In genomic region chr1:65001238-65001792, GRCh38 we compare ENCODE assay signal across 8 cellular contexts. TPM values are rescaled to one million over a fixed set of nuclear protein-coding genes. Genes with fewer than 3 reads are reported as not detected.
DNase-seq lines count a peak whose midpoint lies in the region; ATAC-seq lines count a peak whose summit lies in the region.

No MANE protein-coding gene starts in this region.

- H4K20me1 ChIP-seq in BLaER1 treated with 17β-estradiol and CSF1 and Interleukin-3, amounts not matched to agents 10 nM and 100 nM, result peaks cover 0 to 26% (median 3%) of the 10 kb centered on the region in 11 experiments; a peak in 6 of 22 replicates

- peak; percentile 66 for ATAC-seq in T-helper 17 cell

- H3K36me3 Mint-ChIP-seq in T-helper 17 cell (ENCODE audit: low read depth), result no peaks in the 10 kb centered on the region

- H3K9me3 ChIP-seq in BLaER1 treated with 17β-estradiol and CSF1 and Interleukin-3, amounts not matched to agents 10 nM and 100 nM (replicated peaks in 1 of 11), result peaks cover 24 to 33% (median 28%) of the 10 kb centered on the region in 11 experiments
- no peaks in the 10 kb centered on the region for H3K9me3 ChIP-seq in T-helper 17 cell (ENCODE audit: control insufficient read depth, low read length, poor library complexity, severe bottlenecking)
- H3K9me3 ChIP-seq in iPS-20b (ENCODE audit: insufficient read depth, low read depth, low read length), result peaks cover 16% of the 10 kb centered on the region

- peaks cover 0 to 13% (median 0%) of the 10 kb centered on the region in 11 experiments; a peak in 2 of 22 replicates for H3K36me3 ChIP-seq in BLaER1 treated with 17β-estradiol and CSF1 and Interleukin-3, amounts not matched to agents 10 nM and 100 nM
- no peaks in the 10 kb centered on the region for H3K36me3 ChIP-seq in iPS-20b (ENCODE audit: insufficient read depth, low read depth, low read length)

- no peaks in the 10 kb centered on the region for H3K27me3 Mint-ChIP-seq in T-helper 17 cell

- peak overlapping the region; percentile 79 to 97 (median 94) for H3K4me2 ChIP-seq in BLaER1 treated with 17β-estradiol and CSF1 and Interleukin-3, amounts not matched to agents 10 nM and 100 nM

- peak overlapping the region; percentile 98 for H3K27ac Mint-ChIP-seq in T-helper 17 cell

- peak overlapping the region in 5 of 11 experiments; percentile 33 to 92 (median 81); a peak in 9 of 22 replicates for H3K27ac ChIP-seq in BLaER1 treated with 17β-estradiol and CSF1 and Interleukin-3, amounts not matched to agents 10 nM and 100 nM
- H3K27ac ChIP-seq in iPS-20b (ENCODE audit: low read length), result no peak overlapping the region

- peak overlapping the region; percentile 97 for H3K4me3 Mint-ChIP-seq in T-helper 17 cell

- DNase-seq in T-helper 17 cell, result peak; percentile 50 to 63 (median 61)
- peak; percentile 47 for DNase-seq in activated naive CD8-positive, alpha-beta T cell treated with anti-CD3 and anti-CD28 coated beads, Interleukin-2, amount 50 U/mL, for 16 hours (ENCODE audit: low read depth, low spot score)
- DNase-seq in stimulated activated CD4-positive, alpha-beta T cell treated with anti-CD3 and anti-CD28 coated beads, Interleukin-2, amount 100 ng/mL, for 48 hours, result peak; percentile 58 to 71
- DNase-seq in HK-2 (ENCODE audit: unreplicated experiment), result no peak
- DNase-seq in NAMALWA (ENCODE audit: low spot score), result no peak
- DNase-seq in H4 (ENCODE audit: low spot score), result no peak

- peak overlapping the region in 6 of 11 experiments; percentile 4 to 88 (median 57); a peak in 9 of 22 replicates for H3K9ac ChIP-seq in BLaER1 treated with 17β-estradiol and CSF1 and Interleukin-3, amounts not matched to agents 10 nM and 100 nM
- H3K9ac ChIP-seq in iPS-20b (ENCODE audit: low read depth, low read length), result no peak overlapping the region

- peak overlapping the region in 7 of 10 experiments; percentile 5 to 69 (median 23); a peak in 8 of 20 replicates for H3K4me3 ChIP-seq in BLaER1 treated with 17β-estradiol and CSF1 and Interleukin-3, amounts not matched to agents 10 nM and 100 nM
- H3K4me3 ChIP-seq in iPS-20b (ENCODE audit: low read length), result peak overlapping the region; percentile 25; the same call in 1 of the 2 replicates

- peaks cover 22% of the 10 kb centered on the region for H3K4me1 Mint-ChIP-seq in T-helper 17 cell

- peaks cover 0 to 47% (median 45%) of the 10 kb centered on the region in 11 experiments; a peak in 20 of 22 replicates for H3K27me3 ChIP-seq in BLaER1 treated with 17β-estradiol and CSF1 and Interleukin-3, amounts not matched to agents 10 nM and 100 nM
- peaks cover 59% of the 10 kb centered on the region for H3K27me3 ChIP-seq in iPS-20b (ENCODE audit: insufficient read depth, low read length)

- peaks cover 24 to 44% (median 32%) of the 10 kb centered on the region in 10 experiments for H3K4me1 ChIP-seq in BLaER1 treated with 17β-estradiol and CSF1 and Interleukin-3, amounts not matched to agents 10 nM and 100 nM
- H3K4me1 ChIP-seq in iPS-20b (ENCODE audit: insufficient read depth, low read length), result no peaks in the 10 kb centered on the region

RNA-seq across cellular contexts. Expression of gene JAK1, which starts 35.0 kb away (rescaled TPM):
- 100 to 1,000 TPM; 246 to 317 TPM for total RNA-seq in T-helper 17 cell
- total RNA-seq in H4 (2014; rRNA removed; shearing (Covaris generic)), result 67.7 and 88.9 TPM in 2 replicates

Comparison
In these comparisons a context has a peak if more than half of its experiments do, and no peak if none do; other contexts are left out.
1. DNase-seq: peak in T-helper 17 cell (3 of 3), activated naive CD8-positive, alpha-beta T cell treated with anti-CD3 and anti-CD28 coated beads, Interleukin-2, amount 50 U/mL, for 16 hours (single experiment) and stimulated activated CD4-positive, alpha-beta T cell treated with anti-CD3 and anti-CD28 coated beads, Interleukin-2, amount 100 ng/mL, for 48 hours (2 of 2); none in HK-2 (single experiment), NAMALWA (single experiment) and H4 (single experiment).